Comparison of ENCODE assay signal across 1 cellular context in the genomic region with DNA sequence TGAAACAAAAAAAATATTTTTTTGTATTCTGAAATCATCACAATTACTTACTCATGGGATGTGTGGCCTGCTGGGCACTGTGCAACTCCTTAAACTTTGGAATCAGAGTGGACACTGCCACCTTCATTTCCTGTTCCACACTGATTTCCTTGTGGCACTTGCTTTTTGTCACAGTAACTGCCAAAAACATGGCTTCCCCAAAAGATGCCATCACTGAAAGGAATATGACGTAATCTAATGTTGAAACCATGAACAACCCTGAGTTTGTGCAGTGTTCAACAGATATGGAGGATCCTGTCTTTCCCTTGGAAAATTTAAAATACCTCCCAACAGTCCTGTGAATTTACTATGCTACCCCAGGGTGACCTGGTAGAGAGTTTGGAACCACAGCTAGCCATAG.
TF ChIP-seq lines count a peak whose summit lies in the region.

No MANE protein-coding gene starts in this region.

TF ChIP-seq in GM12878, 131 proteins besides CTCF, POLR2A, EP300 and RAD21 (continued from another document):
- TF ChIP-seq CBX5 (IDR thresholded peaks at IDR 0.05; ENCODE audit: low read depth) (no peak), ZNF217 (IDR thresholded peaks at IDR 0.05) (no peak), ATF7 (IDR thresholded peaks at IDR 0.05; ENCODE audit: low read depth) (peak; percentile 45; the same call in 1 of the 2 replicates), USF2 (IDR thresholded peaks at IDR 0.05; ENCODE audit: borderline replicate concordance, low read depth, low read length) (no peak)
TF ChIP-seq in GM12878: peak in this region for 1.
